In genomic region chr17:47704116-47704515, GRCh38 we compare ENCODE assay signal across 13 cellular contexts. TPM values are rescaled to one million over a fixed set of nuclear protein-coding genes. Genes with fewer than 3 reads are reported as not detected.
A peak's percentile ranks its signal among the peaks of the same experiment; 100 is the strongest.
DNase-seq lines count a peak whose midpoint lies in the region; ATAC-seq and TF ChIP-seq lines count a peak whose summit lies in the region.
"Had no signal": no experiment of that assay in that cellular context is flagged by ENCODE, and none has a peak within 500 bp of the region (broad histone marks: within the 10 kb centered on the region; RNA-seq: fewer than 3 reads in every experiment).

No MANE protein-coding gene starts in this region.

- peak overlapping the region; percentile 51 for H3K9ac ChIP-seq in Loucy (ENCODE audit: low read depth, low read length, poor library complexity, severe bottlenecking)

- H3K36me3 ChIP-seq in Loucy (ENCODE audit: insufficient read depth, low read length) = no peaks in the 10 kb centered on the region
- H3K36me3 ChIP-seq in thyroid gland = peaks cover 0 to 3% of the 10 kb centered on the region in 2 donors

- H3K27me3 ChIP-seq in Loucy (ENCODE audit: insufficient read depth, low read length, poor library complexity, severe bottlenecking) (no peaks in the 10 kb centered on the region), thyroid gland (no peaks in the 10 kb centered on the region)

- peak overlapping the region; percentile 56 for H3K4me3 Mint-ChIP-seq in T-helper 1 cell treated with Interleukin-12 subunit alpha and Interleukin-12 subunit beta and Interleukin-4 antibody, amounts not matched to agents 30 μg/mL and 1 μg/mL, for 36 hours
- peak overlapping the region; percentile 79 to 86 for H3K4me3 Mint-ChIP-seq in activated T-cell treated with anti-CD3 and anti-CD28 coated beads, Interleukin-2, amount 50 U/mL, for 72 hours
- H3K4me3 Mint-ChIP-seq in natural killer cell = peak overlapping the region; percentile 91
- H3K4me3 Mint-ChIP-seq: neural crest cell had no signal

- H4K20me1 ChIP-seq in Loucy (ENCODE audit: insufficient read depth, low read length, poor library complexity, severe bottlenecking) = no peaks in the 10 kb centered on the region

- peak in 1 of 2 donors; percentile 6 for ATAC-seq in activated T-cell treated with anti-CD3 and anti-CD28 coated beads, Interleukin-2, amount 50 U/mL, for 72 hours (replicated peaks in 1 of 2)
- ATAC-seq in natural killer cell = no peak
- no peak for ATAC-seq in GM19397 (IDR thresholded peaks at IDR 0.05; ENCODE audit: unreplicated experiment)
- ATAC-seq in GM18498 (IDR thresholded peaks at IDR 0.05; ENCODE audit: unreplicated experiment) = no peak

- 73 to 88% methylated on average over 13 to 14 of the region's 14 CpGs for WGBS in thyroid gland, 2 donors

- DNase-seq in T-helper 1 cell = no peak
- DNase-seq in activated T-cell treated with anti-CD3 and anti-CD28 coated beads, Interleukin-2, amount 50 U/mL, for 72 hours = peak in 1 of 2 donors; percentile 61
- no peak for DNase-seq in natural killer cell
- DNase-seq in thyroid gland = no peak
- DNase-seq: DND-41, NCI-H748 treated with DMSO at 0.1 percent for 48 hours had no signal

- no peak overlapping the region for H3K27ac ChIP-seq in thyroid gland

- no peaks in the 10 kb centered on the region for H3K9me3 Mint-ChIP-seq in T-helper 1 cell treated with Interleukin-12 subunit alpha and Interleukin-12 subunit beta and Interleukin-4 antibody, amounts not matched to agents 30 μg/mL and 1 μg/mL, for 36 hours
- H3K9me3 Mint-ChIP-seq in activated T-cell treated with anti-CD3 and anti-CD28 coated beads, Interleukin-2, amount 50 U/mL, for 72 hours = no peaks in the 10 kb centered on the region
- no peaks in the 10 kb centered on the region for H3K9me3 Mint-ChIP-seq in natural killer cell
- H3K9me3 Mint-ChIP-seq: neural crest cell had no signal

- H3K4me1 Mint-ChIP-seq in T-helper 1 cell treated with Interleukin-12 subunit alpha and Interleukin-12 subunit beta and Interleukin-4 antibody, amounts not matched to agents 30 μg/mL and 1 μg/mL, for 36 hours (ENCODE audit: low read depth) = peaks cover 67% of the 10 kb centered on the region
- peaks cover 79% of the 10 kb centered on the region for H3K4me1 Mint-ChIP-seq in activated T-cell treated with anti-CD3 and anti-CD28 coated beads, Interleukin-2, amount 50 U/mL, for 72 hours (ENCODE audit: low read depth)
- peaks cover 75 to 83% of the 10 kb centered on the region in 2 donors for H3K4me1 Mint-ChIP-seq in natural killer cell

- no peaks in the 10 kb centered on the region for H3K27me3 Mint-ChIP-seq in T-helper 1 cell treated with Interleukin-12 subunit alpha and Interleukin-12 subunit beta and Interleukin-4 antibody, amounts not matched to agents 30 μg/mL and 1 μg/mL, for 36 hours (ENCODE audit: low read depth)
- H3K27me3 Mint-ChIP-seq in activated T-cell treated with anti-CD3 and anti-CD28 coated beads, Interleukin-2, amount 50 U/mL, for 72 hours (ENCODE audit: low read depth) = no peaks in the 10 kb centered on the region
- no peaks in the 10 kb centered on the region for H3K27me3 Mint-ChIP-seq in natural killer cell (ENCODE audit: low read depth in 2 of 2)

- no peaks in the 10 kb centered on the region for H3K79me2 ChIP-seq in Loucy (ENCODE audit: insufficient read depth, low read length)

- H3K4me3 ChIP-seq in Loucy (ENCODE audit: low read length, poor library complexity, severe bottlenecking) (peak overlapping the region; percentile 36), thyroid gland (replicated peaks in 1 of 3) (no peak overlapping the region)

- no peak for TF ChIP-seq POLR2A in thyroid gland (IDR thresholded peaks at IDR 0.05)

- H3K27ac Mint-ChIP-seq in T-helper 1 cell treated with Interleukin-12 subunit alpha and Interleukin-12 subunit beta and Interleukin-4 antibody, amounts not matched to agents 30 μg/mL and 1 μg/mL, for 36 hours = peak overlapping the region; percentile 91
- H3K27ac Mint-ChIP-seq in activated T-cell treated with anti-CD3 and anti-CD28 coated beads, Interleukin-2, amount 50 U/mL, for 72 hours = peak overlapping the region; percentile 98
- H3K27ac Mint-ChIP-seq in natural killer cell = peak overlapping the region; percentile 98

- H3F3A ChIP-seq in Loucy (ENCODE audit: low read depth) = no peaks in the 10 kb centered on the region

- no peak overlapping the region for H2AFZ ChIP-seq in Loucy (ENCODE audit: low read length)

- H3K36me3 Mint-ChIP-seq in T-helper 1 cell treated with Interleukin-12 subunit alpha and Interleukin-12 subunit beta and Interleukin-4 antibody, amounts not matched to agents 30 μg/mL and 1 μg/mL, for 36 hours (ENCODE audit: low read depth) = no peaks in the 10 kb centered on the region
- H3K36me3 Mint-ChIP-seq in activated T-cell treated with anti-CD3 and anti-CD28 coated beads, Interleukin-2, amount 50 U/mL, for 72 hours (ENCODE audit: insufficient read depth in 2 of 2) = no peaks in the 10 kb centered on the region
- H3K36me3 Mint-ChIP-seq in natural killer cell = no peaks in the 10 kb centered on the region

- H3K4me1 ChIP-seq in Loucy (ENCODE audit: insufficient read depth, low read length, poor library complexity, severe bottlenecking) = peaks cover 63% of the 10 kb centered on the region
- peaks cover 0 to under 1% of the 10 kb centered on the region in 2 donors for H3K4me1 ChIP-seq in thyroid gland

- intact Hi-C loops in natural killer cell (cut with micrococcal nuclease) = loop anchor here (5.0 kb wide), 1 partner anchor 42 kb away; no protein-coding TSS in a partner anchor
- intact Hi-C loops in thyroid gland (cut with DNase I) = no loop called here

- H3K9me2 ChIP-seq in Loucy (replicated peaks; ENCODE audit: low read depth, low read length) = no peaks in the 10 kb centered on the region

- H3K4me2 ChIP-seq in Loucy (ENCODE audit: low read depth, low read length, poor library complexity, severe bottlenecking) = peak overlapping the region; percentile 57

- no peak for TF ChIP-seq CTCF in Loucy (conservative IDR thresholded peaks at IDR 0.05; ENCODE audit: low read length)
- no peak for TF ChIP-seq CTCF in natural killer cell (IDR thresholded peaks at IDR 0.05)
- TF ChIP-seq CTCF in thyroid gland (IDR thresholded peaks at IDR 0.05) = no peak

- H3K9me3 ChIP-seq in Loucy (ENCODE audit: insufficient read depth, low read depth, low read length) (no peaks in the 10 kb centered on the region), thyroid gland (no peaks in the 10 kb centered on the region)

RNA-seq across cellular contexts. Expression of gene TBKBP1, which starts 10.2 kb away (rescaled TPM):
- 10 to 100 TPM; 24.2 to 28.7 TPM for total RNA-seq in activated T-cell treated with anti-CD3 and anti-CD28 coated beads, Interleukin-2, amount 50 U/mL, for 72 hours
- total RNA-seq in natural killer cell = 10 to 100 TPM; 21.4 to 38.9 (median 37.6) TPM
- total RNA-seq in thyroid gland = 10 to 100 TPM in 2 of 4 donors, 1 to 10 TPM in 2; 8.2 to 11.0 (median 10.0) TPM

RNA-seq across cellular contexts. Expression of gene TBX21, which starts 28.9 kb away (rescaled TPM):
- total RNA-seq in activated T-cell treated with anti-CD3 and anti-CD28 coated beads, Interleukin-2, amount 50 U/mL, for 72 hours = 10 to 100 TPM; 27.9 to 45.5 TPM
- total RNA-seq in natural killer cell (100 to 1,000 TPM; 234 to 328 (median 257) TPM), thyroid gland (1 to 10 TPM in 2 of 4 donors, under 1 TPM in 2; 0.40 to 2.9 (median 0.87) TPM)
- total RNA-seq: fibroblast of lung, M059J, neural crest cell had no signal

RNA-seq across cellular contexts. Expression of gene KPNB1, which starts 54.4 kb away (rescaled TPM):
- total RNA-seq in activated T-cell treated with anti-CD3 and anti-CD28 coated beads, Interleukin-2, amount 50 U/mL, for 72 hours = 100 to 1,000 TPM; 581 to 729 TPM
- total RNA-seq in natural killer cell (100 to 1,000 TPM; 236 to 273 (median 259) TPM), thyroid gland (100 to 1,000 TPM; 134 to 207 (median 170) TPM)

Comparison
In these comparisons a context has a peak if more than half of its experiments do, and no peak if none do; other contexts are left out.
1. RNA of gene TBX21, which starts 28.9 kb away (total RNA-seq): 234 to 328 TPM in natural killer cell and 27.9 to 45.5 TPM in activated T-cell treated with anti-CD3 and anti-CD28 coated beads, Interleukin-2, amount 50 U/mL, for 72 hours; 0.40 to 2.9 TPM in thyroid gland; every median in the first group is over 4 times any median in the second.
2. Peak in every context shown above with its lines, with median percentiles within 50 percentile points of each other: H3K27ac Mint-ChIP-seq and H3K4me3 Mint-ChIP-seq.